ENCODE assay signal across 1 cellular context in the genomic region with DNA sequence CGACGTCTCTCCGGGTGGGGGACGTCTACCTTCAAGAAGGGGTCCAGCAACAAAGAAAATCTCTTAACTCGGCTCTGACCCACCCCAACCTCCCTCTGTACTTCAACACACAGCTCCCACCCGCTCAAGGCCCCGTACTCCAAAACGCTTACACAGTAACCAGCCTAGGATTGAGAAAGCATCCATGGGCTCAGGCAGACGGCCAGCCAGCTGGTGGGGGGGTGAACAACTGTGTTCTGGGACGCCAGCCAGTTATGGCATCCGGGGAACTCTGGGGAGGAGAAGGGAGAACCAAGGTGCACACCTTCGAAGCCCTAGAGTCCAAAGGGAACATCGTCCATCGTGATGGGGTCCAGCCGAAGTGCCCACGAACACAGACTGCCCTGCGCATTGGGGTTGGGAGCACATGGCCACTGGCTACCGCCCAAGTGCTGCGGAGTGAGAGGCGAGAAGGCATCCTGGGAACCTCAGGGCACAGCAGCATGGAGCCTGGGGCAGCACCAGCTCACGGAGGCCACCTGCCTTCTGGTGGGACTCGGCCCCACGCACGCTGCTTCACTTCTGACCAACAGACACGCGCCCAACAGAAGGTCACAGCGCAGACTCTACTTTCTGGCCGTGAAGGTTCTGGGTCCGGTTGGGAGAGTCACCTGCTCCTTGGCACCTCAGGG.
A peak's percentile ranks its signal among the peaks of the same experiment; 100 is the strongest.
TF ChIP-seq lines count a peak whose summit lies in the region.

No MANE protein-coding gene starts in this region.

TF ChIP-seq in HepG2, 621 proteins besides CTCF, POLR2A, EP300 and RAD21 (continued from another document and continues in another):
- no peak for TF ChIP-seq ZBTB40 (IDR thresholded peaks at IDR 0.05)
- no peak for TF ChIP-seq ZBTB40 (CRISPR knock-in tag; IDR thresholded peaks at IDR 0.05)
- TF ChIP-seq KLF13 (CRISPR knock-in tag; IDR thresholded peaks at IDR 0.05) = 0 out of 2 replicates have a peak, but pooled peaks have one; percentile 38
- no peak for TF ChIP-seq FOXA3 (CRISPR knock-in tag; IDR thresholded peaks at IDR 0.05)
- TF ChIP-seq NFRKB (IDR thresholded peaks at IDR 0.05) = no peak
- TF ChIP-seq ZNF251 (CRISPR knock-in tag; IDR thresholded peaks at IDR 0.05) = 0 out of 2 replicates have a peak, but pooled peaks have one; percentile 28
- TF ChIP-seq ZBTB8A (CRISPR knock-in tag; IDR thresholded peaks at IDR 0.05; ENCODE audit: borderline replicate concordance, low read depth) = 0 out of 2 replicates have a peak, but pooled peaks have one; percentile 55
- TF ChIP-seq SNAPC2 (CRISPR knock-in tag; IDR thresholded peaks at IDR 0.05) = no peak
- no peak for TF ChIP-seq HOXD1 (CRISPR knock-in tag; IDR thresholded peaks at IDR 0.05)
- TF ChIP-seq HOXA5 (CRISPR knock-in tag; IDR thresholded peaks at IDR 0.05) = 0 out of 2 replicates have a peak, but pooled peaks have one; percentile 64
- TF ChIP-seq, protein P1, sequence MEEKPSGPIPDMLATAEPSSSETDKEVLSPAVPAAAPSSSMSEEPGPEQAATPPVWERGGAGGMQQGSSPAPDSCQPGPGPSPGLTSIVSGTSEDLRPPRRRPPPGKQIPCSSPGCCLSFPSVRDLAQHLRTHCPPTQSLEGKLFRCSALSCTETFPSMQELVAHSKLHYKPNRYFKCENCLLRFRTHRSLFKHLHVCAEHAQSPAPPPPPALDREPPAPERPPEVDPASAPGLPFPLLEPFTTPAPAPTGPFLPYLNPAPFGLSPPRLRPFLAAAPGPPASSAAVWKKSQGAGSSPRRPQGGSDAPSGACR (CRISPR knock-in tag; IDR thresholded peaks at IDR 0.05) = no peak
- TF ChIP-seq, protein P2, sequence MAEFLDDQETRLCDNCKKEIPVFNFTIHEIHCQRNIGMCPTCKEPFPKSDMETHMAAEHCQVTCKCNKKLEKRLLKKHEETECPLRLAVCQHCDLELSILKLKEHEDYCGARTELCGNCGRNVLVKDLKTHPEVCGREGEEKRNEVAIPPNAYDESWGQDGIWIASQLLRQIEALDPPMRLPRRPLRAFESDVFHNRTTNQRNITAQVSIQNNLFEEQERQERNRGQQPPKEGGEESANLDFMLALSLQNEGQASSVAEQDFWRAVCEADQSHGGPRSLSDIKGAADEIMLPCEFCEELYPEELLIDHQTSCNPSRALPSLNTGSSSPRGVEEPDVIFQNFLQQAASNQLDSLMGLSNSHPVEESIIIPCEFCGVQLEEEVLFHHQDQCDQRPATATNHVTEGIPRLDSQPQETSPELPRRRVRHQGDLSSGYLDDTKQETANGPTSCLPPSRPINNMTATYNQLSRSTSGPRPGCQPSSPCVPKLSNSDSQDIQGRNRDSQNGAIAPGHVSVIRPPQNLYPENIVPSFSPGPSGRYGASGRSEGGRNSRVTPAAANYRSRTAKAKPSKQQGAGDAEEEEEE (CRISPR knock-in tag; IDR thresholded peaks at IDR 0.05; ENCODE audit: borderline replicate concordance) = no peak
- TF ChIP-seq ZBTB1 (CRISPR knock-in tag; IDR thresholded peaks at IDR 0.05; ENCODE audit: borderline replicate concordance) = no peak
- no peak for TF ChIP-seq KLF6 (CRISPR knock-in tag; IDR thresholded peaks at IDR 0.05)
- TF ChIP-seq ZNF121 (CRISPR knock-in tag; IDR thresholded peaks at IDR 0.05) = no peak
- TF ChIP-seq, protein P3, sequence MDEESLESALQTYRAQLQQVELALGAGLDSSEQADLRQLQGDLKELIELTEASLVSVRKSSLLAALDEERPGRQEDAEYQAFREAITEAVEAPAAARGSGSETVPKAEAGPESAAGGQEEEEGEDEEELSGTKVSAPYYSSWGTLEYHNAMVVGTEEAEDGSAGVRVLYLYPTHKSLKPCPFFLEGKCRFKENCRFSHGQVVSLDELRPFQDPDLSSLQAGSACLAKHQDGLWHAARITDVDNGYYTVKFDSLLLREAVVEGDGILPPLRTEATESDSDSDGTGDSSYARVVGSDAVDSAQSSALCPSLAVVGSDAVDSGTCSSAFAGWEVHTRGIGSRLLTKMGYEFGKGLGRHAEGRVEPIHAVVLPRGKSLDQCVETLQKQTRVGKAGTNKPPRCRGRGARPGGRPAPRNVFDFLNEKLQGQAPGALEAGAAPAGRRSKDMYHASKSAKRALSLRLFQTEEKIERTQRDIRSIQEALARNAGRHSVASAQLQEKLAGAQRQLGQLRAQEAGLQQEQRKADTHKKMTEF (CRISPR knock-in tag; IDR thresholded peaks at IDR 0.05) = 0 out of 2 replicates have a peak, but pooled peaks have one; percentile 12
- no peak for TF ChIP-seq ZMYM4 (CRISPR knock-in tag; IDR thresholded peaks at IDR 0.05)
- TF ChIP-seq ZNF343 (CRISPR knock-in tag; IDR thresholded peaks at IDR 0.05) = no peak
- no peak for TF ChIP-seq ZNF549 (CRISPR knock-in tag; IDR thresholded peaks at IDR 0.05)
- no peak; the same call in 1 of the 2 replicates for TF ChIP-seq SP2 (CRISPR knock-in tag; IDR thresholded peaks at IDR 0.05)
- TF ChIP-seq TFAP4 (IDR thresholded peaks at IDR 0.05; ENCODE audit: borderline replicate concordance, low read depth) = peak; percentile 94
- peak; percentile 96 for TF ChIP-seq ZC3H13 (CRISPR knock-in tag; IDR thresholded peaks at IDR 0.05)
- TF ChIP-seq, protein P4, sequence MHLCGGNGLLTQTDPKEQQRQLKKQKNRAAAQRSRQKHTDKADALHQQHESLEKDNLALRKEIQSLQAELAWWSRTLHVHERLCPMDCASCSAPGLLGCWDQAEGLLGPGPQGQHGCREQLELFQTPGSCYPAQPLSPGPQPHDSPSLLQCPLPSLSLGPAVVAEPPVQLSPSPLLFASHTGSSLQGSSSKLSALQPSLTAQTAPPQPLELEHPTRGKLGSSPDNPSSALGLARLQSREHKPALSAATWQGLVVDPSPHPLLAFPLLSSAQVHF (CRISPR knock-in tag; IDR thresholded peaks at IDR 0.05) = no peak; the same call in 1 of the 2 replicates
- no peak; the same call in 1 of the 2 replicates for TF ChIP-seq ZSCAN21 (CRISPR knock-in tag; IDR thresholded peaks at IDR 0.05; ENCODE audit: borderline replicate concordance)
- TF ChIP-seq TARDBP (CRISPR knock-in tag; IDR thresholded peaks at IDR 0.05) = peak; percentile 84
- no peak for TF ChIP-seq AKNA (CRISPR knock-in tag; IDR thresholded peaks at IDR 0.05; ENCODE audit: borderline replicate concordance)
- no peak for TF ChIP-seq ZNF674 (CRISPR knock-in tag; IDR thresholded peaks at IDR 0.05; ENCODE audit: low read depth)
- no peak for TF ChIP-seq ELF3 (CRISPR knock-in tag; IDR thresholded peaks at IDR 0.05)
- TF ChIP-seq TAF15 (IDR thresholded peaks at IDR 0.05; ENCODE audit: low read depth, low read length, poor library complexity, severe bottlenecking) = peak; percentile 67
- no peak; the same call in 1 of the 2 replicates for TF ChIP-seq CAMTA2 (CRISPR knock-in tag; IDR thresholded peaks at IDR 0.05; ENCODE audit: borderline replicate concordance)
- TF ChIP-seq RORA (CRISPR knock-in tag; IDR thresholded peaks at IDR 0.05) = no peak
- peak; percentile 32; the same call in 1 of the 2 replicates for TF ChIP-seq FOSL2 (CRISPR knock-in tag; IDR thresholded peaks at IDR 0.05)
